In genomic region chr7:102494473-102495163, GRCh38 we compare ENCODE assay signal across 8 cellular contexts. TPM values are rescaled to one million over a fixed set of nuclear protein-coding genes. Genes with fewer than 3 reads are reported as not detected.
A peak's percentile ranks its signal among the peaks of the same experiment; 100 is the strongest.
DNase-seq lines count a peak whose midpoint lies in the region; ATAC-seq and TF ChIP-seq lines count a peak whose summit lies in the region.
"Not testable (repeated sequence)": the region's sequence is repeated elsewhere in the genome, so short reads cannot be mapped to it uniquely, and the experiment has no call there.

No MANE protein-coding gene starts in this region.

- H3K27ac Mint-ChIP-seq in stimulated activated memory B cell treated with anti-CD40 and anti-IgM and Interleukin-4, amounts not matched to agents 10 μg/mL and 1 μg/mL and 100 μg/mL, for 72 hours = not testable (repeated sequence)

- not testable (repeated sequence) for H3K4me3 Mint-ChIP-seq in stimulated activated memory B cell treated with anti-CD40 and anti-IgM and Interleukin-4, amounts not matched to agents 10 μg/mL and 1 μg/mL and 100 μg/mL, for 72 hours

- not testable (repeated sequence) for H3K9me3 ChIP-seq in heart right ventricle

- H3K36me3 ChIP-seq in heart right ventricle = not testable (repeated sequence)

- DNase-seq in heart right ventricle = not testable (repeated sequence)

- no CpG with 5 or more reads among the region's 68 CpGs for WGBS in heart right ventricle, 2 donors

- H3K4me1 Mint-ChIP-seq in stimulated activated memory B cell treated with anti-CD40 and anti-IgM and Interleukin-4, amounts not matched to agents 10 μg/mL and 1 μg/mL and 100 μg/mL, for 72 hours = not testable (repeated sequence)

- not testable (repeated sequence) for H3K27ac ChIP-seq in heart right ventricle

- ATAC-seq in GM18505 (IDR thresholded peaks at IDR 0.05; ENCODE audit: unreplicated experiment) (peak; percentile 63), GM19397 (IDR thresholded peaks at IDR 0.05; ENCODE audit: unreplicated experiment) (peak; percentile 72), GM21737 (IDR thresholded peaks at IDR 0.05; ENCODE audit: unreplicated experiment) (peak; percentile 59), HG02973 (IDR thresholded peaks at IDR 0.05; ENCODE audit: unreplicated experiment) (peak; percentile 59), HG03439 (IDR thresholded peaks at IDR 0.05; ENCODE audit: unreplicated experiment) (peak; percentile 47), heart right ventricle (peak; percentile 28 to 54 (median 42))
- peak; percentile 74 to 83 for ATAC-seq in activated CD4-positive, CD25-positive, alpha-beta regulatory T cell treated with anti-CD3 and anti-CD28 coated beads, Interleukin-2, amount 50 U/mL, for 24 hours
- ATAC-seq in stimulated activated memory B cell treated with anti-CD40 and anti-IgM and Interleukin-4, amounts not matched to agents 10 μg/mL and 1 μg/mL and 100 μg/mL, for 72 hours = peak; percentile 83

- TF ChIP-seq CTCF in heart right ventricle (IDR thresholded peaks at IDR 0.05) = not testable (repeated sequence)

- H3K27me3 ChIP-seq in heart right ventricle = not testable (repeated sequence)

- H3K27me3 Mint-ChIP-seq in stimulated activated memory B cell treated with anti-CD40 and anti-IgM and Interleukin-4, amounts not matched to agents 10 μg/mL and 1 μg/mL and 100 μg/mL, for 72 hours = not testable (repeated sequence)

- H3K4me1 ChIP-seq in heart right ventricle = not testable (repeated sequence)

- not testable (repeated sequence) for TF ChIP-seq POLR2A in GM18505 (IDR thresholded peaks at IDR 0.05; ENCODE audit: borderline replicate concordance, extremely low read depth, insufficient read depth, insufficient read length)

- H3K9me3 Mint-ChIP-seq in stimulated activated memory B cell treated with anti-CD40 and anti-IgM and Interleukin-4, amounts not matched to agents 10 μg/mL and 1 μg/mL and 100 μg/mL, for 72 hours = not testable (repeated sequence)

- not testable (repeated sequence) for H3K4me3 ChIP-seq in heart right ventricle

- H3K36me3 Mint-ChIP-seq in stimulated activated memory B cell treated with anti-CD40 and anti-IgM and Interleukin-4, amounts not matched to agents 10 μg/mL and 1 μg/mL and 100 μg/mL, for 72 hours = not testable (repeated sequence)

- intact Hi-C loops in heart right ventricle (cut with DNase I) = not testable (repeated sequence)

RNA-seq across cellular contexts. Expression of gene POLR2J, which starts 15.9 kb away (rescaled TPM):
- 10 to 100 TPM; 40.1 to 74.1 (median 52.7) TPM for total RNA-seq in heart right ventricle
- 100 to 1,000 TPM; 127 to 228 TPM for polyA plus RNA-seq in heart right ventricle

RNA-seq across cellular contexts. Expression of gene RASA4B, which starts 23.0 kb away (rescaled TPM):
- total RNA-seq in heart right ventricle = 10 to 100 TPM in 2 of 10 donors, 1 to 10 TPM in 8; 1.3 to 23.9 (median 4.2) TPM
- 1 to 10 TPM; 3.2 to 6.9 TPM for polyA plus RNA-seq in heart right ventricle

RNA-seq across cellular contexts. Expression of gene LRWD1, which starts 29.8 kb away (rescaled TPM):
- total RNA-seq in heart right ventricle = 10 to 100 TPM in 4 of 10 donors, 1 to 10 TPM in 6; 8.1 to 12.2 (median 9.5) TPM
- 10 to 100 TPM in 1 of 2 donors, 1 to 10 TPM in 1; 6.5 to 21.3 TPM for polyA plus RNA-seq in heart right ventricle

RNA-seq across cellular contexts. Expression of gene ALKBH4, which starts 30.0 kb away (rescaled TPM):
- 1 to 10 TPM; 4.4 to 8.6 (median 6.2) TPM for total RNA-seq in heart right ventricle
- polyA plus RNA-seq in heart right ventricle = 1 to 10 TPM; 7.9 TPM

RNA-seq across cellular contexts. Expression of gene UPK3BL2, which starts 48.9 kb away (rescaled TPM):
- 10 to 100 TPM in 1 of 10 donors, 1 to 10 TPM in 9; 1.5 to 16.7 (median 6.3) TPM for total RNA-seq in heart right ventricle
- 10 to 100 TPM in 1 of 2 donors, 1 to 10 TPM in 1; 4.6 to 13.9 TPM for polyA plus RNA-seq in heart right ventricle
